Comparison of ENCODE assay signal across 8 cellular contexts in genomic region chr3:128618398-128618726, GRCh38. TPM values are rescaled to one million over a fixed set of nuclear protein-coding genes. Genes with fewer than 3 reads are reported as not detected.
DNase-seq lines count a peak whose midpoint lies in the region; ATAC-seq and TF ChIP-seq lines count a peak whose summit lies in the region.

No MANE protein-coding gene starts in this region.

- H3K79me2 ChIP-seq in mesendoderm (ENCODE audit: control insufficient read depth, insufficient read depth, low read length), result no peaks in the 10 kb centered on the region

- H3K36me3 ChIP-seq in right atrium auricular region (peaks cover 40% of the 10 kb centered on the region), body of pancreas (replicated peaks in 1 of 2; ENCODE audit: insufficient read depth in 1 of 2, low read depth in 2 of 2) (peaks cover 9 to 24% of the 10 kb centered on the region in 2 donors), mesendoderm (ENCODE audit: control insufficient read depth, insufficient read depth, low read length) (peaks cover 14% of the 10 kb centered on the region), aorta (ENCODE audit: control insufficient read depth in 1 of 2, insufficient read depth in 2 of 2, low read length in 1 of 2) (peaks cover 0 to 11% of the 10 kb centered on the region in 2 donors)

- no peak overlapping the region for H4K5ac ChIP-seq in mesendoderm (ENCODE audit: low read length)

- no peak for ATAC-seq in left cardiac atrium
- ATAC-seq in body of pancreas, result no peak
- no peak for ATAC-seq in aorta (ENCODE audit: low FRiP score)

- H3K9ac ChIP-seq in mesendoderm (ENCODE audit: low read length), result peak overlapping the region; percentile 93

- H3K27me3 ChIP-seq in right atrium auricular region (no peaks in the 10 kb centered on the region), body of pancreas (no peaks in the 10 kb centered on the region), mesendoderm (ENCODE audit: insufficient read depth, low read length, poor library complexity) (no peaks in the 10 kb centered on the region), aorta (ENCODE audit: control insufficient read depth in 1 of 2, insufficient read depth in 2 of 2, low read length in 1 of 2) (no peaks in the 10 kb centered on the region)

- no peak for TF ChIP-seq CTCF in right atrium auricular region (IDR thresholded peaks at IDR 0.05)
- TF ChIP-seq CTCF in body of pancreas (IDR thresholded peaks at IDR 0.05), result no peak

- 42 to 59% methylated on average over 5 of the region's 5 CpGs for WGBS in body of pancreas, 2 donors
- WGBS in mesendoderm (ENCODE audit: extremely low coverage, insufficient coverage, low lambda C conversion rate), result no CpG with 5 or more reads among the region's 5 CpGs
- WGBS in aorta, 2 donors, result 33 to 37% methylated on average over 5 of the region's 5 CpGs

- H3K4me2 ChIP-seq in mesendoderm (ENCODE audit: low read length), result no peak overlapping the region

- H3K4me3 ChIP-seq in right atrium auricular region (peak overlapping the region; percentile 72 to 79), body of pancreas (no peak overlapping the region), mesendoderm (ENCODE audit: low read length) (no peak overlapping the region), aorta (ENCODE audit: low read length in 2 of 2) (peak overlapping the region; percentile 5 to 66)

- H3K4me1 ChIP-seq in right atrium auricular region, result peaks cover 0 to 33% of the 10 kb centered on the region in 2 donors
- peaks cover 26% of the 10 kb centered on the region for H3K4me1 ChIP-seq in body of pancreas
- no peaks in the 10 kb centered on the region for H3K4me1 ChIP-seq in mesendoderm (ENCODE audit: control insufficient read depth, low read depth, low read length)
- no peaks in the 10 kb centered on the region for H3K4me1 ChIP-seq in aorta (ENCODE audit: control insufficient read depth in 1 of 2, insufficient read depth in 2 of 2, low read length in 2 of 2)

- H3K79me1 ChIP-seq in mesendoderm (ENCODE audit: low read length), result peaks cover 16% of the 10 kb centered on the region

- H3K27ac ChIP-seq in right atrium auricular region, result peak overlapping the region; percentile 86 to 92
- peak overlapping the region; percentile 55 to 76 (median 68) for H3K27ac ChIP-seq in body of pancreas
- H3K27ac ChIP-seq in mesendoderm (ENCODE audit: low read depth, low read length), result no peak overlapping the region
- H3K27ac ChIP-seq in aorta (ENCODE audit: low read depth in 1 of 2, low read length in 2 of 2), result peak overlapping the region in 1 of 2 donors; percentile 0

- no peak overlapping the region for H2BK15ac ChIP-seq in mesendoderm (replicated peaks; ENCODE audit: low read depth)

- H3K9me3 ChIP-seq in right atrium auricular region (no peaks in the 10 kb centered on the region), body of pancreas (no peaks in the 10 kb centered on the region), aorta (ENCODE audit: control insufficient read depth, low read length) (no peaks in the 10 kb centered on the region)

- DNase-seq in right atrium auricular region (ENCODE audit: low spot score) (no peak), left cardiac atrium (no peak), body of pancreas (no peak), mesendoderm (no peak), aorta (no peak), NCI-H187 (lab: John Stamatoyannopoulos, UW) (no peak), SK-N-DZ (ENCODE audit: low spot score) (no peak)
- no peak for DNase-seq in stimulated activated naive CD4-positive, alpha-beta T cell treated with Interleukin-2 at 50 U/mL for 16 hours (lab: John Stamatoyannopoulos, UW)

- TF ChIP-seq POLR2A in body of pancreas (IDR thresholded peaks at IDR 0.05), result no peak

- H3K18ac ChIP-seq in mesendoderm (ENCODE audit: low read length), result no peak overlapping the region

- H2BK5ac ChIP-seq in mesendoderm (ENCODE audit: low read length), result no peak overlapping the region

- no peak overlapping the region for H3K4ac ChIP-seq in mesendoderm (ENCODE audit: low read depth, low read length)

- H3K56ac ChIP-seq in mesendoderm (ENCODE audit: low read length), result peak overlapping the region; percentile 87

- H4K8ac ChIP-seq in mesendoderm (ENCODE audit: low read depth, low read length), result no peak overlapping the region

- no peak overlapping the region for H3K23ac ChIP-seq in mesendoderm (ENCODE audit: low read length)

- no peak overlapping the region for H2BK120ac ChIP-seq in mesendoderm (ENCODE audit: low read depth, low read length)

- H2AK5ac ChIP-seq in mesendoderm (ENCODE audit: low read length), result no peak overlapping the region

- intact Hi-C loops in left cardiac atrium (cut with DNase I), result loop anchor here (5.0 to 10.0 kb wide), 2 partner anchors 229 to 236 kb away; no protein-coding TSS in a partner anchor
- intact Hi-C loops in body of pancreas (cut with DNase I), result no loop called here
- intact Hi-C loops in aorta (cut with DNase I), result loop anchor here (5.0 kb wide), 3 partner anchors 34 to 259 kb away; partner anchors contain the start of genes ACAD9 (in 1 of the 2) and RPN1 (in 1 of the 2)

RNA-seq across cellular contexts. Expression of gene RPN1, which starts 32.3 kb away (rescaled TPM):
- total RNA-seq in right atrium auricular region, result 100 to 1,000 TPM; 168 to 189 TPM
- 100 to 1,000 TPM; 139 to 170 TPM for total RNA-seq in left cardiac atrium
- 100 to 1,000 TPM; 126 to 133 TPM for total RNA-seq in body of pancreas
- polyA plus RNA-seq in mesendoderm (2013, experiment 1 of 2), result 156 TPM
- polyA plus RNA-seq in mesendoderm (2013, experiment 2 of 2), result 160 TPM
- total RNA-seq in aorta, result 100 to 1,000 TPM; 118 to 133 TPM
- polyA plus RNA-seq in aorta, result 10 to 100 TPM; 64.5 to 90.7 TPM
- polyA plus RNA-seq in SK-N-DZ (2014; cell fraction: cytosol; rRNA removed), result 205 and 243 TPM in 2 replicates
- 78.6 and 109 TPM in 2 replicates for polyA plus RNA-seq in SK-N-DZ (2014; cell fraction: nucleus; rRNA removed)

Comparison
In these comparisons a context has a peak if more than half of its experiments do, and no peak if none do; other contexts are left out.
1. H3K4me3 ChIP-seq: peak in right atrium auricular region (2 of 2) and aorta (2 of 2); none in body of pancreas (0 of 2) and mesendoderm (single experiment).